19 cellular contexts compared by ENCODE assay signal in the genomic region with DNA sequence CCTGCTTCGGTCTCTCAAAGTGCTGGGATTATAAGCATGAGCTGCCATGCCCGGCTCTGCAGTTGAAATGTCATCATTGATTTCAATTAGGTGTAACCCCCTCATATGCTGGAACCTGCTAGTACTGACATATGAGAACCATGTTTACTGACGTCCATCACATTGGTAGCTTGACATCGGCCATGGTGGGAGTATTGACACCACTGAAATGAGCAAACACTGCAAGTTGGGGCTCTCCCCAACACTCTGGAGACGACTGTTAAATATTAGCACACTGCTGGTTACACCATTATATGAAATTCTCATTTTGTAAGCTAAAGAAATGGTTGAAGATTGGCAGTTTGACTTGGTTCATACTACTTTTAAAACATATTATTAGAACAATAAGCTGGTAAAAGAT.
DNase-seq lines count a peak whose midpoint lies in the region; ATAC-seq, FAIRE-seq and TF ChIP-seq lines count a peak whose summit lies in the region.
"Had no signal": no experiment of that assay in that cellular context is flagged by ENCODE, and none has a peak within 500 bp of the region (broad histone marks: within the 10 kb centered on the region; RNA-seq: fewer than 3 reads in every experiment).

No MANE protein-coding gene starts in this region.

- peak overlapping the region; percentile 74 for H2BK120ac ChIP-seq in IMR-90 (ENCODE audit: low read depth, low read length)

- no TSS peak for BruUV-seq in IMR-90 (replicated peaks; lab: Mats Ljungman, UMichigan)

- in situ Hi-C loops in IMR-90 (cut with MboI; ENCODE audit: low sequenced_read_pairs) = loop anchor here (5.0 kb wide), 1 partner anchor 58 kb away; no protein-coding TSS in a partner anchor

- dilution Hi-C loops in IMR-90 (cut with HindIII; ENCODE audit: low sequenced_read_pairs, unreplicated experiment) = no loop called here

- H4K5ac ChIP-seq in IMR-90 (ENCODE audit: low read depth, low read length) = peak overlapping the region; percentile 69; the same call in 1 of the 2 replicates

- intact Hi-C loops in IMR-90 (cut with micrococcal nuclease) (loop anchor here (5.0 kb wide), 2 partner anchors 33 to 123 kb away; partner anchors contain the start of gene SMYD3), breast epithelium (cut with DNase I; ENCODE audit: low total_unique reads) (loop anchor here (10.0 kb wide), 1 partner anchor 95 kb away; the partner anchor contains the start of gene SCCPDH)

- H4K20me1 ChIP-seq in IMR-90 (ENCODE audit: insufficient read depth, low read length) = no peaks in the 10 kb centered on the region

- peaks cover 25 to 50% of the 10 kb centered on the region in 2 experiments for H3K79me1 ChIP-seq in IMR-90 (ENCODE audit: low read depth in 1 of 2, low read length in 2 of 2)

- no peak for TF ChIP-seq POLR2A in GM12891 (IDR thresholded peaks at IDR 0.05; ENCODE audit: low read depth, low read length)
- TF ChIP-seq POLR2A in IMR-90 (IDR thresholded peaks at IDR 0.05; ENCODE audit: low read depth, low read length) = no peak
- no peak for TF ChIP-seq POLR2A in breast epithelium (IDR thresholded peaks at IDR 0.05)

- peak overlapping the region; percentile 47; the same call in 1 of the 2 replicates for H2BK20ac ChIP-seq in IMR-90 (ENCODE audit: low read depth, low read length)

- no peak overlapping the region for H2AFZ ChIP-seq in IMR-90 (replicated peaks; ENCODE audit: low read length, poor library complexity)

- ATAC-seq in GM19395 (IDR thresholded peaks at IDR 0.05; ENCODE audit: unreplicated experiment) = peak; percentile 43
- peak; percentile 34 for ATAC-seq in HG02852 (IDR thresholded peaks at IDR 0.05; ENCODE audit: unreplicated experiment)
- no peak for ATAC-seq in IMR-90 (ENCODE audit: low read depth)
- ATAC-seq: activated T-cell treated with anti-CD3 and anti-CD28 coated beads, Interleukin-2, amount 50 U/mL, for 4 hours; psoas muscle had no signal

- FAIRE-seq in GM12891 (lab: Jason Lieb, UNC) = peak; percentile 63
- FAIRE-seq in frontal cortex (lab: Jason Lieb, UNC) = no peak
- FAIRE-seq: islet of Langerhans had no signal

- TF ChIP-seq RAD21 in IMR-90 (IDR thresholded peaks at IDR 0.05; ENCODE audit: low read length) = no peak

- no peak for TF ChIP-seq CTCF in IMR-90 (conservative IDR thresholded peaks at IDR 0.05; ENCODE audit: low read depth, low read length)
- no peak for TF ChIP-seq CTCF in breast epithelium (IDR thresholded peaks at IDR 0.05)

- CTCF ChIA-PET in IMR-90 (lab: Yijun Ruan, JAX) = no interaction called here

- POLR2A ChIA-PET in IMR-90 (lab: Charles Lee; ENCODE audit: unreplicated experiment) = no interaction called here

- H3K4ac ChIP-seq in IMR-90 (ENCODE audit: low read depth, low read length) = peak overlapping the region; percentile 85

- 100% methylated on average over 1 of the region's 5 CpGs; no CpG with 5 or more reads in 1 of the 2 experiments for WGBS in IMR-90 (ENCODE audit: extremely low coverage in 2 of 2, insufficient read length in 1 of 2), 2 experiments

- H2BK5ac ChIP-seq in IMR-90 (ENCODE audit: low read depth, low read length, poor library complexity, severe bottlenecking) = peak overlapping the region; percentile 66

- H3K36me3 ChIP-seq in IMR-90 (ENCODE audit: control insufficient read depth, insufficient read depth, low read length) (peaks cover 4% of the 10 kb centered on the region; the same call in 1 of the 2 replicates), breast epithelium (no peaks in the 10 kb centered on the region)

- H3K18ac ChIP-seq in IMR-90 (ENCODE audit: low read depth, low read length) = peak overlapping the region; percentile 57; the same call in 1 of the 2 replicates

- no peak overlapping the region for H3K23ac ChIP-seq in IMR-90 (ENCODE audit: low read depth, low read length)

- H3K27ac ChIP-seq in IMR-90 (ENCODE audit: insufficient read depth, low read length) (peak overlapping the region; percentile 1; the same call in 1 of the 2 replicates), breast epithelium (no peak overlapping the region)
- H3K27ac ChIP-seq: esophagus squamous epithelium, psoas muscle had no signal

- H3K9ac ChIP-seq in IMR-90 (ENCODE audit: low read depth, low read length) = no peak overlapping the region

- no peak overlapping the region for H3K14ac ChIP-seq in IMR-90 (replicated peaks; ENCODE audit: low read depth, low read length)

- H3K4me1 ChIP-seq in IMR-90 (ENCODE audit: control insufficient read depth, insufficient read depth, low read length) (peaks cover 18% of the 10 kb centered on the region), breast epithelium (no peaks in the 10 kb centered on the region)
- H3K4me1 ChIP-seq: psoas muscle had no signal

- H3K56ac ChIP-seq in IMR-90 (ENCODE audit: extremely low read depth, insufficient read depth, low read length) = no peak overlapping the region

- H3K27me3 ChIP-seq in IMR-90 (ENCODE audit: control insufficient read depth, insufficient read depth, low read length) (no peaks in the 10 kb centered on the region), breast epithelium (no peaks in the 10 kb centered on the region)
- H3K27me3 ChIP-seq: esophagus squamous epithelium had no signal

- peak overlapping the region; percentile 23; the same call in 1 of the 3 replicates for H2BK15ac ChIP-seq in IMR-90 (ENCODE audit: low read depth, low read length)

- H4K8ac ChIP-seq in IMR-90 (ENCODE audit: low read depth in 2 of 2, low read length in 2 of 2) = peak overlapping the region in 1 of 2 experiments; percentile 75; a peak in 2 of 4 replicates

- H3K4me2 ChIP-seq in IMR-90 (ENCODE audit: low read depth, low read length) = no peak overlapping the region

- H3K9me3 ChIP-seq in IMR-90 (ENCODE audit: control insufficient read depth, insufficient read depth, low read length) = no peaks in the 10 kb centered on the region; the same call in 1 of the 2 replicates
- H3K9me3 ChIP-seq in breast epithelium = no peaks in the 10 kb centered on the region
- H3K9me3 ChIP-seq: esophagus squamous epithelium, psoas muscle had no signal

- H3K4me3 ChIP-seq in IMR-90 (ENCODE audit: insufficient read depth, low read depth, low read length) = no peak overlapping the region
- no peak overlapping the region for H3K4me3 ChIP-seq in breast epithelium
- H3K4me3 ChIP-seq: esophagus squamous epithelium, psoas muscle had no signal

- peaks cover 5% of the 10 kb centered on the region for H3K9me1 ChIP-seq in IMR-90 (ENCODE audit: insufficient read depth, low read length)

- H2AK5ac ChIP-seq in IMR-90 (ENCODE audit: low read depth, low read length) = peak overlapping the region; percentile 80

- H2AK9ac ChIP-seq in IMR-90 (replicated peaks; ENCODE audit: low read depth, low read length, poor library complexity) = peak overlapping the region; percentile 1

- H4K91ac ChIP-seq in IMR-90 (ENCODE audit: insufficient read depth, low read depth, low read length) = peak overlapping the region; percentile 44

- no peak for DNase-seq in GM12891 (ENCODE audit: insufficient read length, low spot score)
- DNase-seq in IMR-90 = no peak
- DNase-seq in frontal cortex (ENCODE audit: low spot score in 2 of 2) = no peak
- DNase-seq in HuH-7.5 (ENCODE audit: low spot score) = no peak
- DNase-seq in NCI-H1417 treated with DMSO at 0.1 percent for 48 hours (lab: John Stamatoyannopoulos, UW) = no peak
- DNase-seq in breast epithelium (ENCODE audit: low spot score in 2 of 2) = no peak
- DNase-seq: activated CD4-positive, alpha-beta T cell treated with anti-CD3 and anti-CD28 coated beads, Interleukin-2, amount 50 U/mL, for 1 hour; activated T-cell treated with anti-CD3 and anti-CD28 coated beads, Interleukin-2, amount 50 U/mL, for 4 hours; caudate nucleus; CD8-positive, alpha-beta memory T cell; esophagus squamous epithelium; head of caudate nucleus; KBM-7; mammary epithelial cell; NCI-H774; psoas muscle had no signal

TF ChIP-seq in GM12891, 5 proteins besides CTCF, POLR2A, EP300 and RAD21:
- TF ChIP-seq PAX5 (IDR thresholded peaks at IDR 0.05; ENCODE audit: insufficient read depth, low read length, severe bottlenecking) (peak; percentile 52), TAF1 (IDR thresholded peaks at IDR 0.05; ENCODE audit: low read depth, low read length) (no peak), POU2F2 (IDR thresholded peaks at IDR 0.05; ENCODE audit: low read depth, low read length) (0 out of 2 replicates have a peak, but pooled peaks have one; percentile 38)

TF ChIP-seq in IMR-90, 13 proteins besides CTCF, POLR2A, EP300 and RAD21:
- TF ChIP-seq MXI1 (IDR thresholded peaks at IDR 0.05; ENCODE audit: borderline replicate concordance, low read depth, low read length) = no peak
- no peak for TF ChIP-seq SMC3 (IDR thresholded peaks at IDR 0.05; ENCODE audit: low read depth, low read length)
- TF ChIP-seq NFE2L2 (IDR thresholded peaks at IDR 0.05; ENCODE audit: low read depth, low read length) = no peak
